8 cellular contexts compared by ENCODE assay signal in the genomic region with DNA sequence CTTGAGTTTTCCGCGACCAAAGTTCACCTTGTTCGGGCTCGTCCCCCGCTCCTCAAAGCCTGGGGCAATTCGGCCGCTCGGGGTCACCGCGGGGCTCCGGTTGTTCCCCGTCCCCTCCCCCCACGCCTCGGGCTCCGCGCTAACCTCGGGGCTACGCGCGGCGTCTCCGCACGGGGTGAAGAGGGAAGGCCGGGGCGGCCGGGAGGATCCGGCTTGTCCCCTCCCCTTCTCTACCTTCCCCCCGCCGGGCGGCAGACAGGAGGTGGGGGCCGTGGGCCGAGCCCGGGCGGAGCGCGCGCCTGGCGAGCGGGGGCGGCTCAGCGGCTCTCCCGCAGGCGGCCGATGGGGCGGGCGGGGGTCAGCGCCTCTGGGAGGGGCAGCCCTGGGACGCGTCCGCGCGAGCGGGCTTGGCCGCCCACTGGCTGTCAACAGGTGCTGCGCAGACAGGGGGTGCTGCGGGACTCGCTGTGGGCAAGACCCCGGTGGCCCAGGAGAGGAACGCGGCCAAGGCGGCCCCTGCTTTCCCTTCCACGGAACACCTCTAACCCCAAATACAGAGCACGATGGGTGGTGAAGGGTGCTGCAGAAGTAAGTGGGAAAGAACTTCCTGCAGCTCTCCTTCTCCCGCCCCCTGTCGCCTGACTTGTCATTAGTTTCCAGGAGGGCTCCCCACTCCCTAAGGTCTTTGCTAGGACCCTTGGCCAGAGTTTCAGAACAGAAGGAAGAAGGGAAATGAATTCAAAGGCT. TPM values are rescaled to one million over a fixed set of nuclear protein-coding genes. Genes with fewer than 3 reads are reported as not detected.
A peak's percentile ranks its signal among the peaks of the same experiment; 100 is the strongest.
DNase-seq lines count a peak whose midpoint lies in the region; ATAC-seq and TF ChIP-seq lines count a peak whose summit lies in the region.

A gene with protein sequence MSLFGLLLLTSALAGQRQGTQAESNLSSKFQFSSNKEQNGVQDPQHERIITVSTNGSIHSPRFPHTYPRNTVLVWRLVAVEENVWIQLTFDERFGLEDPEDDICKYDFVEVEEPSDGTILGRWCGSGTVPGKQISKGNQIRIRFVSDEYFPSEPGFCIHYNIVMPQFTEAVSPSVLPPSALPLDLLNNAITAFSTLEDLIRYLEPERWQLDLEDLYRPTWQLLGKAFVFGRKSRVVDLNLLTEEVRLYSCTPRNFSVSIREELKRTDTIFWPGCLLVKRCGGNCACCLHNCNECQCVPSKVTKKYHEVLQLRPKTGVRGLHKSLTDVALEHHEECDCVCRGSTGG (minus strand): TSS at position 177 of the 747 bp plus-strand sequence. CDS start 896 bp downstream, outside the sequence.

- H3K4me3 Mint-ChIP-seq in chondrocyte (ENCODE audit: unreplicated experiment): peak within 1 kb of the TSS; percentile 82

- H3K27me3 Mint-ChIP-seq in chondrocyte (ENCODE audit: low read depth): no peaks in the 10 kb centered on the region

- peak within 1 kb of the TSS; percentile 92 for H3K27ac Mint-ChIP-seq in chondrocyte (ENCODE audit: unreplicated experiment)

- TF ChIP-seq POLR2A in gastrocnemius medialis (IDR thresholded peaks at IDR 0.05): peak; percentile 35 to 54

- H3K9me3 Mint-ChIP-seq in chondrocyte (ENCODE audit: low read depth): no peaks in the 10 kb centered on the region

- H3K36me3 ChIP-seq in gastrocnemius medialis: no peaks in the 10 kb centered on the region

- ATAC-seq in gastrocnemius medialis: peak; percentile 61 to 63
- ATAC-seq in HG03521 (IDR thresholded peaks at IDR 0.05; ENCODE audit: unreplicated experiment): no peak
- ATAC-seq in GM18858 (IDR thresholded peaks at IDR 0.05; ENCODE audit: unreplicated experiment): no peak

- H3K27ac ChIP-seq in gastrocnemius medialis: peak within 1 kb of the TSS; percentile 80 to 86 (median 84)

- peak within 1 kb of the TSS; percentile 72 for H3K4me3 ChIP-seq in HFF-Myc (replicated peaks; ENCODE audit: low read depth, low read length)
- H3K4me3 ChIP-seq in gastrocnemius medialis: peak within 1 kb of the TSS; percentile 74 to 79 (median 78)

- intact Hi-C loops in gastrocnemius medialis (cut with DNase I; ENCODE audit: low total_unique reads): loop anchor here (1.0 to 5.0 kb wide), 2 partner anchors 74 to 199 kb away; no protein-coding TSS in a partner anchor

- DNase-seq in CMK (ENCODE audit: low read depth) (peak; percentile 70), HFF-Myc (ENCODE audit: extremely low read depth, low read depth) (no peak), chondrocyte (ENCODE audit: low spot score) (peak; percentile 93), inferior parietal cortex (ENCODE audit: extremely low spot score) (peak; percentile 22), gastrocnemius medialis (peak; percentile 44 to 67)

- H3K9me3 ChIP-seq in gastrocnemius medialis: no peaks in the 10 kb centered on the region

- H3K4me1 Mint-ChIP-seq in chondrocyte (ENCODE audit: low read depth): peaks cover 74% of the 10 kb centered on the region

- no peaks in the 10 kb centered on the region for H3K27me3 ChIP-seq in gastrocnemius medialis

- no peaks in the 10 kb centered on the region for H3K36me3 Mint-ChIP-seq in chondrocyte (ENCODE audit: low read depth)

- TF ChIP-seq CTCF in HFF-Myc (IDR thresholded peaks at IDR 0.05; ENCODE audit: low read depth, low read length, missing control alignments): peak; percentile 39
- peak; percentile 78 for TF ChIP-seq CTCF in chondrocyte (IDR thresholded peaks at IDR 0.05)
- peak in 4 of 5 experiments; percentile 40 to 51 (median 44) for TF ChIP-seq CTCF in gastrocnemius medialis (IDR thresholded peaks at IDR 0.05 in 4 of 5, conservative IDR thresholded peaks at IDR 0.05 in 1 of 5)

- in situ Hi-C loops in gastrocnemius medialis (cut with MboI; ENCODE audit: low sequenced_read_pairs in 4 of 4): loop anchor here in 2 of 4 donors (10.0 to 25.0 kb wide), 2 partner anchors 73 to 184 kb away; no protein-coding TSS in a partner anchor

- peaks cover 22 to 26% of the 10 kb centered on the region in 2 donors for H3K4me1 ChIP-seq in gastrocnemius medialis

TF ChIP-seq in PFSK-1, 5 proteins besides CTCF, POLR2A, EP300 and RAD21:
- peak; percentile 48; the same call in 1 of the 2 replicates for TF ChIP-seq POLR2AphosphoS5 (IDR thresholded peaks at IDR 0.05; ENCODE audit: low read depth, low read length)
- TF ChIP-seq SIN3A (IDR thresholded peaks at IDR 0.05; ENCODE audit: borderline replicate concordance, insufficient read depth, low read length): no peak; the same call in 1 of the 2 replicates
- peak; percentile 51 for TF ChIP-seq FOXP2 (optimal IDR thresholded peaks at IDR 0.05; ENCODE audit: borderline replicate concordance, extremely low read depth, extremely low read length, insufficient read depth)
- TF ChIP-seq, protein P1, sequence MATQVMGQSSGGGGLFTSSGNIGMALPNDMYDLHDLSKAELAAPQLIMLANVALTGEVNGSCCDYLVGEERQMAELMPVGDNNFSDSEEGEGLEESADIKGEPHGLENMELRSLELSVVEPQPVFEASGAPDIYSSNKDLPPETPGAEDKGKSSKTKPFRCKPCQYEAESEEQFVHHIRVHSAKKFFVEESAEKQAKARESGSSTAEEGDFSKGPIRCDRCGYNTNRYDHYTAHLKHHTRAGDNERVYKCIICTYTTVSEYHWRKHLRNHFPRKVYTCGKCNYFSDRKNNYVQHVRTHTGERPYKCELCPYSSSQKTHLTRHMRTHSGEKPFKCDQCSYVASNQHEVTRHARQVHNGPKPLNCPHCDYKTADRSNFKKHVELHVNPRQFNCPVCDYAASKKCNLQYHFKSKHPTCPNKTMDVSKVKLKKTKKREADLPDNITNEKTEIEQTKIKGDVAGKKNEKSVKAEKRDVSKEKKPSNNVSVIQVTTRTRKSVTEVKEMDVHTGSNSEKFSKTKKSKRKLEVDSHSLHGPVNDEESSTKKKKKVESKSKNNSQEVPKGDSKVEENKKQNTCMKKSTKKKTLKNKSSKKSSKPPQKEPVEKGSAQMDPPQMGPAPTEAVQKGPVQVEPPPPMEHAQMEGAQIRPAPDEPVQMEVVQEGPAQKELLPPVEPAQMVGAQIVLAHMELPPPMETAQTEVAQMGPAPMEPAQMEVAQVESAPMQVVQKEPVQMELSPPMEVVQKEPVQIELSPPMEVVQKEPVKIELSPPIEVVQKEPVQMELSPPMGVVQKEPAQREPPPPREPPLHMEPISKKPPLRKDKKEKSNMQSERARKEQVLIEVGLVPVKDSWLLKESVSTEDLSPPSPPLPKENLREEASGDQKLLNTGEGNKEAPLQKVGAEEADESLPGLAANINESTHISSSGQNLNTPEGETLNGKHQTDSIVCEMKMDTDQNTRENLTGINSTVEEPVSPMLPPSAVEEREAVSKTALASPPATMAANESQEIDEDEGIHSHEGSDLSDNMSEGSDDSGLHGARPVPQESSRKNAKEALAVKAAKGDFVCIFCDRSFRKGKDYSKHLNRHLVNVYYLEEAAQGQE (IDR thresholded peaks at IDR 0.05; ENCODE audit: insufficient read depth in 1 of 2, low read depth in 2 of 2, low read length in 2 of 2): 0 out of 4 replicates have a peak, but pooled peaks of 1 of the 2 experiments have one; percentile 30
- no peak for TF ChIP-seq TAF1 (IDR thresholded peaks at IDR 0.05; ENCODE audit: borderline replicate concordance, insufficient read depth, low read length)
TF ChIP-seq in PFSK-1: peak in this region for 3.

RNA-seq across cellular contexts. Expression of the gene that starts here (rescaled TPM):
- polyA plus RNA-seq in PFSK-1 (2012; ENCODE audit: insufficient read length, low read depth): 34.6 TPM
- total RNA-seq in chondrocyte (70.0 to 131 TPM (median 70.9 TPM) in 3 replicates), gastrocnemius medialis (10 to 100 TPM in 1 of 4 donors, 1 to 10 TPM in 3; 4.4 to 10.7 (median 6.3) TPM)

Comparison
In these comparisons a context has a peak if more than half of its experiments do, and no peak if none do; other contexts are left out.
1. ATAC-seq: peak in gastrocnemius medialis (2 of 2); none in HG03521 (single experiment) and GM18858 (single experiment).
2. Peak in every context shown above with its lines, with median percentiles within 50 percentile points of each other: CTCF ChIP-seq.